21 cellular contexts compared by ENCODE assay signal in genomic region chr12:11510671-11511070, GRCh38.
"Had no signal": no experiment of that assay in that cellular context is flagged by ENCODE, and none has a peak within 500 bp of the region (broad histone marks: within the 10 kb centered on the region; RNA-seq: fewer than 3 reads in every experiment).

No MANE protein-coding gene starts in this region.

- H3K4me1 ChIP-seq: heart right ventricle, lower lobe of right lung, sigmoid colon, transverse colon, uterus had no signal

- H3K27ac Mint-ChIP-seq: activated B cell treated with CpG ODN at 0.5 μM for 24 hours; activated CD4-positive, alpha-beta T cell treated with anti-CD3 and anti-CD28 coated beads for 36 hours; activated naive CD4-positive, alpha-beta T cell treated with anti-CD3 and anti-CD28 coated beads, Interleukin-2, amount 10 ng/mL, durations not matched to agents 7 days and 5 days; neural progenitor cell; stimulated activated naive B cell treated with anti-CD40 and anti-IgM and Interleukin-4, amounts not matched to agents 10 μg/mL and 1 μg/mL and 100 μg/mL, for 72 hours had no signal

- H3K36me3 Mint-ChIP-seq: activated naive CD4-positive, alpha-beta T cell treated with anti-CD3 and anti-CD28 coated beads, Interleukin-2, amount 10 ng/mL, durations not matched to agents 7 days and 5 days; naive thymus-derived CD8-positive, alpha-beta T cell; neural progenitor cell; stimulated activated naive B cell treated with anti-CD40 and anti-IgM and Interleukin-4, amounts not matched to agents 10 μg/mL and 1 μg/mL and 100 μg/mL, for 72 hours had no signal

- H3K9me3 ChIP-seq: heart right ventricle, lower lobe of right lung, sigmoid colon, transverse colon, uterus had no signal

- H3K4me3 Mint-ChIP-seq: activated B cell treated with CpG ODN at 0.5 μM for 24 hours; activated CD4-positive, alpha-beta T cell treated with anti-CD3 and anti-CD28 coated beads for 36 hours; activated naive CD4-positive, alpha-beta T cell treated with anti-CD3 and anti-CD28 coated beads, Interleukin-2, amount 10 ng/mL, durations not matched to agents 7 days and 5 days; naive thymus-derived CD8-positive, alpha-beta T cell; neural progenitor cell; stimulated activated naive B cell treated with anti-CD40 and anti-IgM and Interleukin-4, amounts not matched to agents 10 μg/mL and 1 μg/mL and 100 μg/mL, for 72 hours had no signal

- H3K27ac ChIP-seq: cardiac muscle cell, heart right ventricle, lower lobe of right lung, neural progenitor cell, sigmoid colon, transverse colon, uterus had no signal

- DNase-seq: activated B cell treated with CpG ODN at 0.5 μM for 24 hours; activated CD4-positive, alpha-beta T cell treated with anti-CD3 and anti-CD28 coated beads for 36 hours; activated CD4-positive, alpha-beta T cell treated with anti-CD3 and anti-CD28 coated beads, Interleukin-2, amount 50 U/mL, for 4 hours; activated effector memory CD4-positive, alpha-beta T cell treated with anti-CD3 and anti-CD28 coated beads, Interleukin-2, amount 50 U/mL, for 16 hours; activated naive CD4-positive, alpha-beta T cell treated with anti-CD3 and anti-CD28 coated beads, Interleukin-2, amount 10 ng/mL, durations not matched to agents 7 days and 5 days; activated T-cell treated with anti-CD3 and anti-CD28 coated beads, Interleukin-2, amount 50 U/mL, for 48 hours; heart right ventricle; lower lobe of right lung; naive thymus-derived CD8-positive, alpha-beta T cell; posterior cingulate gyrus; sigmoid colon; stimulated activated CD4-positive, alpha-beta T cell treated with anti-CD3 and anti-CD28 coated beads, Interleukin-2, amount 100 ng/mL, for 48 hours; stimulated activated CD8-positive, alpha-beta memory T cell treated with anti-CD3 and anti-CD28 coated beads, Interleukin-4, amount 100 ng/mL, for 48 hours; stimulated activated naive B cell treated with anti-CD40 and anti-IgM and Interleukin-4, amounts not matched to agents 10 μg/mL and 1 μg/mL and 100 μg/mL, for 72 hours; T-helper 9 cell; transverse colon; uterus had no signal

- FAIRE-seq: keratinocyte had no signal

- H3K27me3 Mint-ChIP-seq: activated CD4-positive, alpha-beta T cell treated with anti-CD3 and anti-CD28 coated beads for 36 hours had no signal

- H3K9ac ChIP-seq: neural progenitor cell had no signal

- ATAC-seq: activated CD4-positive, alpha-beta T cell treated with anti-CD3 and anti-CD28 coated beads for 36 hours; heart right ventricle; left lobe of liver; lower lobe of right lung; naive thymus-derived CD8-positive, alpha-beta T cell; stimulated activated naive B cell treated with anti-CD40 and anti-IgM and Interleukin-4, amounts not matched to agents 10 μg/mL and 1 μg/mL and 100 μg/mL, for 72 hours had no signal

- H3K4me2 ChIP-seq: neural progenitor cell had no signal

- H3K36me3 ChIP-seq: cardiac muscle cell, heart right ventricle, lower lobe of right lung, neural progenitor cell, sigmoid colon, transverse colon, uterus had no signal

- H3K27me3 ChIP-seq: cardiac muscle cell, neural progenitor cell, sigmoid colon, transverse colon, uterus had no signal

- H3K4me3 ChIP-seq: cardiac muscle cell, heart right ventricle, lower lobe of right lung, neural progenitor cell, sigmoid colon, transverse colon, uterus had no signal

- H3K9me3 Mint-ChIP-seq: activated B cell treated with CpG ODN at 0.5 μM for 24 hours; activated naive CD4-positive, alpha-beta T cell treated with anti-CD3 and anti-CD28 coated beads, Interleukin-2, amount 10 ng/mL, durations not matched to agents 7 days and 5 days; neural progenitor cell; stimulated activated naive B cell treated with anti-CD40 and anti-IgM and Interleukin-4, amounts not matched to agents 10 μg/mL and 1 μg/mL and 100 μg/mL, for 72 hours had no signal

- H3K4me1 Mint-ChIP-seq: activated B cell treated with CpG ODN at 0.5 μM for 24 hours; stimulated activated naive B cell treated with anti-CD40 and anti-IgM and Interleukin-4, amounts not matched to agents 10 μg/mL and 1 μg/mL and 100 μg/mL, for 72 hours had no signal
